1 cellular context compared by ENCODE assay signal in the genomic region with DNA sequence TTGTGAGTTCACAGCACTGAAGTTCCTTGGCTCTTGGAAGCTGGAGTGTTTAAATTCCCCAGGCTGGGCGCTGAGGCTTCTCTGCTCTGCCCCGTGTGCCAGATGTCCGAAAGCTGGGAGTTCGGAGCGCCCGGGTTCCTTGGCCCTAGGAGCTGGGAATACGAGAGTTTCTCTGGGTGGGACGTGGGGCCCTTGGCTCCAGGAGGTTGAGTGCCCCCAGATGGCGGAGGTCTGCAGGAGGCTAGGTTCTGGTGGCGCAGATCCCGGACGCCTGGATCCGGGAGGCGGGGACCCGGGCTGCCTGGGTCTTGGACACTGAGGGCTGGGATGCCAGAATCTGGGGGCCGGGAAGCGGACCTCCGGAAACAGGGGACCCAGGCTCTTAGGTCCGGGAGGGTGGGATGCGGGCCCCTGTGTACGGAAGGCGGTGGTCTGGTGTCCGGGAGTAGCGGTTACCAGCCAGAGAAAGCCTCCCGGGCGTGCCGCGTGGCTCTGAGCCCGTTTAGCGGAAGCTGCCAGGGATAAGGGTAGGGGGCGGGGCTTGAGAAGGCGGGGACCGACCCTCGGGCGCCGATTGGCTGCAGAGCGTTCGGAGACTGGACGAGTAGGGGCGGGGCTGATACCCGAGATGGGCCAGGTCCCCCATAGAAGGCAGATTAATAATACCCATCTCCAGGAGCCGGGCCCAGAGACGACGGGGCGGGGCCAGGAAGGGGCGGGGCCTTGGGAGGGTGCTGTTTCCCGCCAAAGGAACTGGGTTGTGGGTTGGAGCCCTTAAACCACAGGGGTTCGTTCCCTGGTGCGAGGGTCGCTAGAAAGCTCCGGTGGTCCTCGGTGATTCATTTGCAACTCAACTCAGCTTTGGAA.
TF ChIP-seq lines count a peak whose summit lies in the region.

Gene SLC1A5, minus strand, starts transcription at position 494 of the 867 bp plus-strand sequence. CDS start 629 bp downstream, outside the sequence.

TF ChIP-seq in HepG2, 621 proteins besides CTCF, POLR2A, EP300 and RAD21 (continued from another document):
- TF ChIP-seq, protein P1, sequence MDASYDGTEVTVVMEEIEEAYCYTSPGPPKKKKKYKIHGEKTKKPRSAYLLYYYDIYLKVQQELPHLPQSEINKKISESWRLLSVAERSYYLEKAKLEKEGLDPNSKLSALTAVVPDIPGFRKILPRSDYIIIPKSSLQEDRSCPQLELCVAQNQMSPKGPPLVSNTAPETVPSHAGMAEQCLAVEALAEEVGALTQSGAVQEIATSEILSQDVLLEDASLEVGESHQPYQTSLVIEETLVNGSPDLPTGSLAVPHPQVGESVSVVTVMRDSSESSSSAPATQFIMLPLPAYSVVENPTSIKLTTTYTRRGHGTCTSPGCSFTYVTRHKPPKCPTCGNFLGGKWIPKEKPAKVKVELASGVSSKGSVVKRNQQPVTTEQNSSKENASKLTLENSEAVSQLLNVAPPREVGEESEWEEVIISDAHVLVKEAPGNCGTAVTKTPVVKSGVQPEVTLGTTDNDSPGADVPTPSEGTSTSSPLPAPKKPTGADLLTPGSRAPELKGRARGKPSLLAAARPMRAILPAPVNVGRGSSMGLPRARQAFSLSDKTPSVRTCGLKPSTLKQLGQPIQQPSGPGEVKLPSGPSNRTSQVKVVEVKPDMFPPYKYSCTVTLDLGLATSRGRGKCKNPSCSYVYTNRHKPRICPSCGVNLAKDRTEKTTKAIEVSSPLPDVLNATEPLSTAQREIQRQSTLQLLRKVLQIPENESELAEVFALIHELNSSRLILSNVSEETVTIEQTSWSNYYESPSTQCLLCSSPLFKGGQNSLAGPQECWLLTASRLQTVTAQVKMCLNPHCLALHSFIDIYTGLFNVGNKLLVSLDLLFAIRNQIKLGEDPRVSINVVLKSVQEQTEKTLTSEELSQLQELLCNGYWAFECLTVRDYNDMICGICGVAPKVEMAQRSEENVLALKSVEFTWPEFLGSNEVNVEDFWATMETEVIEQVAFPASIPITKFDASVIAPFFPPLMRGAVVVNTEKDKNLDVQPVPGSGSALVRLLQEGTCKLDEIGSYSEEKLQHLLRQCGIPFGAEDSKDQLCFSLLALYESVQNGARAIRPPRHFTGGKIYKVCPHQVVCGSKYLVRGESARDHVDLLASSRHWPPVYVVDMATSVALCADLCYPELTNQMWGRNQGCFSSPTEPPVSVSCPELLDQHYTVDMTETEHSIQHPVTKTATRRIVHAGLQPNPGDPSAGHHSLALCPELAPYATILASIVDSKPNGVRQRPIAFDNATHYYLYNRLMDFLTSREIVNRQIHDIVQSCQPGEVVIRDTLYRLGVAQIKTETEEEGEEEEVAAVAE (CRISPR knock-in tag; IDR thresholded peaks at IDR 0.05; ENCODE audit: borderline replicate concordance): peak; percentile 79; the same call in 1 of the 2 replicates
- TF ChIP-seq ZNF264 (CRISPR knock-in tag; IDR thresholded peaks at IDR 0.05): no peak
- peak; percentile 78 for TF ChIP-seq SALL1 (CRISPR knock-in tag; IDR thresholded peaks at IDR 0.05)
- TF ChIP-seq, protein P2, sequence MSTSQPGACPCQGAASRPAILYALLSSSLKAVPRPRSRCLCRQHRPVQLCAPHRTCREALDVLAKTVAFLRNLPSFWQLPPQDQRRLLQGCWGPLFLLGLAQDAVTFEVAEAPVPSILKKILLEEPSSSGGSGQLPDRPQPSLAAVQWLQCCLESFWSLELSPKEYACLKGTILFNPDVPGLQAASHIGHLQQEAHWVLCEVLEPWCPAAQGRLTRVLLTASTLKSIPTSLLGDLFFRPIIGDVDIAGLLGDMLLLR (CRISPR knock-in tag; IDR thresholded peaks at IDR 0.05): no peak; the same call in 1 of the 2 replicates
- TF ChIP-seq TBX2 (CRISPR knock-in tag; IDR thresholded peaks at IDR 0.05; ENCODE audit: borderline replicate concordance): peak; percentile 43
- TF ChIP-seq, protein P3, sequence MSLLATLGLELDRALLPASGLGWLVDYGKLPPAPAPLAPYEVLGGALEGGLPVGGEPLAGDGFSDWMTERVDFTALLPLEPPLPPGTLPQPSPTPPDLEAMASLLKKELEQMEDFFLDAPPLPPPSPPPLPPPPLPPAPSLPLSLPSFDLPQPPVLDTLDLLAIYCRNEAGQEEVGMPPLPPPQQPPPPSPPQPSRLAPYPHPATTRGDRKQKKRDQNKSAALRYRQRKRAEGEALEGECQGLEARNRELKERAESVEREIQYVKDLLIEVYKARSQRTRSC (CRISPR knock-in tag; IDR thresholded peaks at IDR 0.05; ENCODE audit: low read depth): 0 out of 2 replicates have a peak, but pooled peaks have one; percentile 52
- 0 out of 2 replicates have a peak, but pooled peaks have one; percentile 58 for TF ChIP-seq ZNF782 (CRISPR knock-in tag; IDR thresholded peaks at IDR 0.05; ENCODE audit: borderline replicate concordance)
- TF ChIP-seq RARG (CRISPR knock-in tag; IDR thresholded peaks at IDR 0.05; ENCODE audit: low read depth): peak; percentile 76; the same call in 1 of the 2 replicates
- TF ChIP-seq ZFP90 (CRISPR knock-in tag; IDR thresholded peaks at IDR 0.05; ENCODE audit: borderline replicate concordance): no peak
- peak; percentile 89 for TF ChIP-seq ZNF670 (CRISPR knock-in tag; IDR thresholded peaks at IDR 0.05; ENCODE audit: borderline replicate concordance)
- no peak for TF ChIP-seq MTF2 (CRISPR knock-in tag; IDR thresholded peaks at IDR 0.05; ENCODE audit: borderline replicate concordance)
- TF ChIP-seq MAFG (CRISPR knock-in tag; IDR thresholded peaks at IDR 0.05): no peak
- TF ChIP-seq, protein P4, sequence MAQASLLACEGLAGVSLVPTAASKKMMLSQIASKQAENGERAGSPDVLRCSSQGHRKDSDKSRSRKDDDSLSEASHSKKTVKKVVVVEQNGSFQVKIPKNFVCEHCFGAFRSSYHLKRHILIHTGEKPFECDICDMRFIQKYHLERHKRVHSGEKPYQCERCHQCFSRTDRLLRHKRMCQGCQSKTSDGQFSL (CRISPR knock-in tag; IDR thresholded peaks at IDR 0.05): 0 out of 2 replicates have a peak, but pooled peaks have one; percentile 35
- peak; percentile 63 for TF ChIP-seq GATAD1 (CRISPR knock-in tag; IDR thresholded peaks at IDR 0.05)
- peak; percentile 75; the same call in 1 of the 2 replicates for TF ChIP-seq SRY (CRISPR knock-in tag; IDR thresholded peaks at IDR 0.05)
- TF ChIP-seq FOXO1 (CRISPR knock-in tag; IDR thresholded peaks at IDR 0.05): peak; percentile 54
- no peak for TF ChIP-seq HOXA9 (CRISPR knock-in tag; IDR thresholded peaks at IDR 0.05; ENCODE audit: borderline replicate concordance)
- TF ChIP-seq SOX6 (IDR thresholded peaks at IDR 0.05): no peak
- TF ChIP-seq SOX6 (CRISPR knock-in tag; IDR thresholded peaks at IDR 0.05): peak; percentile 64; the same call in 1 of the 2 replicates
- no peak for TF ChIP-seq ZNF124 (CRISPR knock-in tag; IDR thresholded peaks at IDR 0.05)
- TF ChIP-seq, protein P5, sequence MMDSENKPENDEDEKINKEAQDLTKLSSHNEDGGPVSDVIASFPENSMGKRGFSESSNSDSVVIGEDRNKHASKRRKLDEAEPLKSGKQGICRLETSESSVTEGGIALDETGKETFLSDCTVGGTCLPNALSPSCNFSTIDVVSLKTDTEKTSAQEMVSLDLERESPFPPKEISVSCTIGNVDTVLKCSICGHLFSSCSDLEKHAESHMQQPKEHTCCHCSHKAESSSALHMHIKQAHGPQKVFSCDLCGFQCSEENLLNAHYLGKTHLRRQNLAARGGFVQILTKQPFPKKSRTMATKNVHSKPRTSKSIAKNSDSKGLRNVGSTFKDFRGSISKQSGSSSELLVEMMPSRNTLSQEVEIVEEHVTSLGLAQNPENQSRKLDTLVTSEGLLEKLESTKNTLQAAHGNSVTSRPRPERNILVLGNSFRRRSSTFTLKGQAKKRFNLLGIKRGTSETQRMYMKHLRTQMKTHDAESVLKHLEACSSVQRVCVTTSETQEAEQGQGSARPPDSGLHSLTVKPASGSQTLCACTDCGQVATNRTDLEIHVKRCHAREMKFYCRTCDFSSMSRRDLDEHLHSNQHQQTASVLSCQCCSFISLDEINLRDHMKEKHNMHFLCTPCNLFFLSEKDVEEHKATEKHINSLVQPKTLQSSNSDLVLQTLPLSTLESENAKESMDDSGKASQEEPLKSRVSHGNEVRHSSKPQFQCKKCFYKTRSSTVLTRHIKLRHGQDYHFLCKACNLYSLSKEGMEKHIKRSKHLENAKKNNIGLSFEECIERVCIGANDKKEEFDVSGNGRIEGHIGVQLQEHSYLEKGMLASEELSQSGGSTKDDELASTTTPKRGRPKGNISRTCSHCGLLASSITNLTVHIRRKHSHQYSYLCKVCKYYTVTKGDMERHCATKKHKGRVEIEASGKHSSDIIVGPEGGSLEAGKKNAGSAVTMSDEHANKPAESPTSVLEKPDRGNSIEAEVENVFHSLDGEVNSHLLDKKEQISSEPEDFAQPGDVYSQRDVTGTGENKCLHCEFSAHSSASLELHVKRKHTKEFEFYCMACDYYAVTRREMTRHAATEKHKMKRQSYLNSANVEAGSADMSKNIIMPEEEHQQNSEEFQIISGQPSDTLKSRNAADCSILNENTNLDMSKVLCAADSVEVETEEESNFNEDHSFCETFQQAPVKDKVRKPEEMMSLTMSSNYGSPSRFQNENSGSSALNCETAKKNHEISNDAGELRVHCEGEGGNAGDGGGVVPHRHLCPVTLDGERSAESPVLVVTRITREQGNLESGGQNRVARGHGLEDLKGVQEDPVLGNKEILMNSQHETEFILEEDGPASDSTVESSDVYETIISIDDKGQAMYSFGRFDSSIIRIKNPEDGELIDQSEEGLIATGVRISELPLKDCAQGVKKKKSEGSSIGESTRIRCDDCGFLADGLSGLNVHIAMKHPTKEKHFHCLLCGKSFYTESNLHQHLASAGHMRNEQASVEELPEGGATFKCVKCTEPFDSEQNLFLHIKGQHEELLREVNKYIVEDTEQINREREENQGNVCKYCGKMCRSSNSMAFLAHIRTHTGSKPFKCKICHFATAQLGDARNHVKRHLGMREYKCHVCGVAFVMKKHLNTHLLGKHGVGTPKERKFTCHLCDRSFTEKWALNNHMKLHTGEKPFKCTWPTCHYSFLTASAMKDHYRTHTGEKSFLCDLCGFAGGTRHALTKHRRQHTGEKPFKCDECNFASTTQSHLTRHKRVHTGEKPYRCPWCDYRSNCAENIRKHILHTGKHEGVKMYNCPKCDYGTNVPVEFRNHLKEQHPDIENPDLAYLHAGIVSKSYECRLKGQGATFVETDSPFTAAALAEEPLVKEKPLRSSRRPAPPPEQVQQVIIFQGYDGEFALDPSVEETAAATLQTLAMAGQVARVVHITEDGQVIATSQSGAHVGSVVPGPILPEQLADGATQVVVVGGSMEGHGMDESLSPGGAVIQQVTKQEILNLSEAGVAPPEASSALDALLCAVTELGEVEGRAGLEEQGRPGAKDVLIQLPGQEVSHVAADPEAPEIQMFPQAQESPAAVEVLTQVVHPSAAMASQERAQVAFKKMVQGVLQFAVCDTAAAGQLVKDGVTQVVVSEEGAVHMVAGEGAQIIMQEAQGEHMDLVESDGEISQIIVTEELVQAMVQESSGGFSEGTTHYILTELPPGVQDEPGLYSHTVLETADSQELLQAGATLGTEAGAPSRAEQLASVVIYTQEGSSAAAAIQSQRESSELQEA (CRISPR knock-in tag; IDR thresholded peaks at IDR 0.05; ENCODE audit: not compliant biosample characterization): no peak
- no peak for TF ChIP-seq CEBPB (IDR thresholded peaks at IDR 0.05; ENCODE audit: borderline replicate concordance, low read depth, low read length)
- TF ChIP-seq HOXA5 (CRISPR knock-in tag; IDR thresholded peaks at IDR 0.05): peak; percentile 76; the same call in 1 of the 2 replicates
- TF ChIP-seq CENPT (CRISPR knock-in tag; IDR thresholded peaks at IDR 0.05; ENCODE audit: low read depth): no peak
- TF ChIP-seq SCMH1 (CRISPR knock-in tag; IDR thresholded peaks at IDR 0.05; ENCODE audit: borderline replicate concordance): no peak
- no peak for TF ChIP-seq ZNF34 (CRISPR knock-in tag; IDR thresholded peaks at IDR 0.05; ENCODE audit: borderline replicate concordance)
- peak; percentile 74; the same call in 1 of the 2 replicates for TF ChIP-seq TGIF2 (CRISPR knock-in tag; IDR thresholded peaks at IDR 0.05)
- 0 out of 2 replicates have a peak, but pooled peaks have one; percentile 29 for TF ChIP-seq NFATC3 (CRISPR knock-in tag; IDR thresholded peaks at IDR 0.05)
- TF ChIP-seq ZFX (CRISPR knock-in tag; IDR thresholded peaks at IDR 0.05; ENCODE audit: low read depth): peak; percentile 41; the same call in 1 of the 2 replicates
- no peak for TF ChIP-seq FOSL1 (CRISPR knock-in tag; IDR thresholded peaks at IDR 0.05; ENCODE audit: borderline replicate concordance)
- TF ChIP-seq FLYWCH1 (CRISPR knock-in tag; IDR thresholded peaks at IDR 0.05): no peak
- peak; percentile 94 for TF ChIP-seq RBFOX2 (IDR thresholded peaks at IDR 0.05; ENCODE audit: low read depth, low read length)
- peak; percentile 25; the same call in 1 of the 2 replicates for TF ChIP-seq ESRRA (CRISPR knock-in tag; IDR thresholded peaks at IDR 0.05; ENCODE audit: low read depth)
- TF ChIP-seq SMYD3 (CRISPR knock-in tag; IDR thresholded peaks at IDR 0.05): no peak
- TF ChIP-seq NR1H2 (CRISPR knock-in tag; IDR thresholded peaks at IDR 0.05; ENCODE audit: borderline replicate concordance, low read depth): no peak
- no peak for TF ChIP-seq IRX3 (CRISPR knock-in tag; IDR thresholded peaks at IDR 0.05; ENCODE audit: borderline replicate concordance, low read depth)
